10 cellular contexts compared by ENCODE assay signal in the genomic region with DNA sequence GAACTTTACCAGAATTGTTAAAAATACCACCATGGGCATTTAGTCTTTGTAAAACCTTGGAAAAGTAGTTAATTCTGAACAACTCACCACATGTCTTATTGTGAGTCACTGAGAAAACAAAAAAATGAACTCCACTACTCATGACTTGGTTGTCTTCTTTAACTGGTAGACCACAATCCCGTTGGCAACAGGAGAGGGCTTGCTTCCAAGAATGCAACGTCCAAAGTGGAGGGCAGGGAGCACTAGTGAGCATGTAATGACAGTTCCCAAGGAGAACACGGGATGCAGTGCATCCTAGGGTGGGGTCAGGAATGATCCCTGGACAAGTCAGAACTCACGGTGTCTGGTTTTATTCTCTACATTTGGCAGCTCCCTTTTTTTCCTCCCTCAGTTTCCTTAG. TPM values are rescaled to one million over a fixed set of nuclear protein-coding genes. Genes with fewer than 3 reads are reported as not detected.
DNase-seq lines count a peak whose midpoint lies in the region; ATAC-seq, FAIRE-seq and TF ChIP-seq lines count a peak whose summit lies in the region.
"Had no signal": no experiment of that assay in that cellular context is flagged by ENCODE, and none has a peak within 500 bp of the region (broad histone marks: within the 10 kb centered on the region; RNA-seq: fewer than 3 reads in every experiment).

No MANE protein-coding gene starts in this region.

- no peaks in the 10 kb centered on the region for H3K36me3 ChIP-seq in thoracic aorta
- H3K36me3 ChIP-seq: BE2C had no signal

- no peaks in the 10 kb centered on the region for H3K27me3 ChIP-seq in thoracic aorta (replicated peaks; ENCODE audit: insufficient read depth)
- H3K27me3 ChIP-seq: BE2C had no signal

- H3K4me1 ChIP-seq in thoracic aorta (ENCODE audit: control insufficient read depth in 1 of 2, low read depth in 2 of 2), result peaks cover 15 to 31% of the 10 kb centered on the region in 2 donors
- H3K4me1 ChIP-seq: BE2C had no signal

- FAIRE-seq in TTC549 (lab: Jason Lieb, UNC), result peak; percentile 20
- FAIRE-seq: colon had no signal

- TF ChIP-seq CTCF in thoracic aorta (IDR thresholded peaks at IDR 0.05), result no peak

- no peaks in the 10 kb centered on the region for H3K9me3 ChIP-seq in thoracic aorta
- H3K9me3 ChIP-seq: BE2C had no signal

- ATAC-seq in left cardiac atrium (peak in 1 of 2 donors; percentile 84), thoracic aorta (ENCODE audit: insufficient number of reproducible peaks, low FRiP score, low read depth) (no peak)

- peak overlapping the region; percentile 2 to 67 for H3K27ac ChIP-seq in thoracic aorta

- DNase-seq in NCI-H526 (lab: John Stamatoyannopoulos, UW) (peak; percentile 27 to 71), NCI-H526 treated with DMSO at 0.1 percent for 48 hours (lab: John Stamatoyannopoulos, UW) (no peak), left cardiac atrium (peak; percentile 27), thoracic aorta (ENCODE audit: low spot score) (no peak), NCI-H2227 (lab: John Stamatoyannopoulos, UW; ENCODE audit: unreplicated experiment) (no peak), pons (ENCODE audit: low spot score) (no peak)
- no peak for DNase-seq in activated T-cell treated with anti-CD3 and anti-CD28 coated beads, Interleukin-2, amount 50 U/mL, for 1 hour
- DNase-seq: BE2C had no signal

- no peak overlapping the region for H3K4me3 ChIP-seq in thoracic aorta

- intact Hi-C loops in left cardiac atrium (cut with DNase I), result no loop called here

RNA-seq across cellular contexts. Expression of a gene that starts 15.2 kb away (rescaled TPM):
- total RNA-seq in left cardiac atrium, result 10 to 100 TPM; 10.4 to 22.3 TPM
- 100 to 1,000 TPM; 142 to 191 TPM for total RNA-seq in thoracic aorta

Comparison
In these comparisons a context has a peak if more than half of its experiments do, and no peak if none do; other contexts are left out.
1. DNase-seq: peak in NCI-H526 (2 of 2) and left cardiac atrium (single experiment); none in NCI-H526 treated with DMSO at 0.1 percent for 48 hours (single experiment), thoracic aorta (single experiment), activated T-cell treated with anti-CD3 and anti-CD28 coated beads, Interleukin-2, amount 50 U/mL, for 1 hour (single experiment), NCI-H2227 (single experiment) and pons (single experiment).
2. RNA of a gene that starts 15.2 kb away (total RNA-seq): 142 to 191 TPM in thoracic aorta; 10.4 to 22.3 TPM in left cardiac atrium; every median in the first group is over 4 times any median in the second.